Comparison of ENCODE assay signal across 8 cellular contexts in genomic region chr6:57660945-57661344, GRCh38.
A peak's percentile ranks its signal among the peaks of the same experiment; 100 is the strongest.
DNase-seq lines count a peak whose midpoint lies in the region; ATAC-seq, FAIRE-seq and TF ChIP-seq lines count a peak whose summit lies in the region.
"Not testable (repeated sequence)": the region's sequence is repeated elsewhere in the genome, so short reads cannot be mapped to it uniquely, and the experiment has no call there.

No MANE protein-coding gene starts in this region.

- H3K36me3 ChIP-seq in GM12878 (ENCODE audit: control insufficient read depth in 2 of 2, insufficient read depth in 2 of 2, low read length in 1 of 2), result not testable (repeated sequence)

- not testable (repeated sequence) for H3K79me2 ChIP-seq in GM12878 (ENCODE audit: control insufficient read depth, insufficient read depth, low read length)

- ATAC-seq in GM18508 (IDR thresholded peaks at IDR 0.05; ENCODE audit: insufficient read depth, unreplicated experiment) (peak; percentile 80), GM18870 (IDR thresholded peaks at IDR 0.05; ENCODE audit: unreplicated experiment) (peak; percentile 61), GM19452 (IDR thresholded peaks at IDR 0.05; ENCODE audit: unreplicated experiment) (peak; percentile 84), HG02759 (IDR thresholded peaks at IDR 0.05; ENCODE audit: unreplicated experiment) (peak; percentile 85), HG03060 (IDR thresholded peaks at IDR 0.05; ENCODE audit: low read depth, unreplicated experiment) (peak; percentile 71), HG03159 (IDR thresholded peaks at IDR 0.05; ENCODE audit: unreplicated experiment) (peak; percentile 68), HG03432 (IDR thresholded peaks at IDR 0.05; ENCODE audit: unreplicated experiment) (peak; percentile 75), GM12878 (0 out of 3 replicates have a peak, but pooled peaks have one; percentile 28)

- RAD21 ChIA-PET in GM12878 (lab: Charles Lee; ENCODE audit: unreplicated experiment), result not testable (repeated sequence)

- in situ Hi-C loops in GM12878 (cut with MboI), result not testable (repeated sequence)

- not testable (repeated sequence) for TF ChIP-seq POLR2A in GM12878 (IDR thresholded peaks at IDR 0.05; ENCODE audit: low read depth, low read length)

- BruUV-seq in GM12878 (replicated peaks; lab: Mats Ljungman, UMichigan), result not testable (repeated sequence)

- SMC1A ChIA-PET in GM12878 (lab: Charles Lee; ENCODE audit: uncharacterized antibody, unreplicated experiment), result not testable (repeated sequence)

- H3K4me2 ChIP-seq in GM12878 (ENCODE audit: control insufficient read depth, insufficient read depth), result not testable (repeated sequence)

- H2AFZ ChIP-seq in GM12878 (ENCODE audit: control insufficient read depth, low read depth, low read length), result not testable (repeated sequence)

- WGBS in GM12878 (ENCODE audit: insufficient coverage, insufficient replicate concordance, low lambda C conversion rate, missing lambda C conversion rate), result 0% methylated on average over 1 of the region's 1 CpG

- POLR2A ChIA-PET in GM12878 (lab: Charles Lee), result not testable (repeated sequence)

- not testable (repeated sequence) for FAIRE-seq in GM12878 (lab: Jason Lieb, UNC)

- not testable (repeated sequence) for H3K27me3 ChIP-seq in GM12878 (replicated peaks in 1 of 2; ENCODE audit: control insufficient read depth in 2 of 2, insufficient read depth in 2 of 2, low read length in 1 of 2)

- not testable (repeated sequence) for H4K20me1 ChIP-seq in GM12878 (ENCODE audit: control insufficient read depth, insufficient read depth)

- not testable (repeated sequence) for TF ChIP-seq RAD21 in GM12878 (IDR thresholded peaks at IDR 0.05; ENCODE audit: insufficient read depth, low read depth, low read length)

- not testable (repeated sequence) for H3K9me3 ChIP-seq in GM12878 (replicated peaks; ENCODE audit: control insufficient read depth, insufficient read depth, low read length)

- TF ChIP-seq EP300 in GM12878 (IDR thresholded peaks at IDR 0.05; ENCODE audit: borderline replicate concordance in 1 of 2, control insufficient read depth in 1 of 2, low read depth in 2 of 2, low read length in 2 of 2), result not testable (repeated sequence)

- CTCF ChIA-PET in GM12878 (lab: Yijun Ruan, JAX), result not testable (repeated sequence)

- not testable (repeated sequence) for H3K9ac ChIP-seq in GM12878 (ENCODE audit: control insufficient read depth, insufficient read depth, low read length)

- intact Hi-C loops in GM12878 (cut with micrococcal nuclease; ENCODE audit: unreplicated experiment), result not testable (repeated sequence)

- H3K4me1 ChIP-seq in GM12878 (ENCODE audit: control insufficient read depth, insufficient read depth, low read length), result not testable (repeated sequence)

- DNase-seq in GM12878 (ENCODE audit: low read depth, low spot score), result not testable (repeated sequence)

- not testable (repeated sequence) for H3K4me3 ChIP-seq in GM12878

- TF ChIP-seq CTCF in GM12878 (IDR thresholded peaks at IDR 0.05 in 2 of 3, conservative IDR thresholded peaks at IDR 0.05 in 1 of 3; ENCODE audit: control insufficient read depth in 2 of 3, extremely low read depth in 1 of 3, insufficient read depth in 1 of 3, low read depth in 3 of 3, low read length in 3 of 3), result not testable (repeated sequence)

- H3K27ac ChIP-seq in GM12878 (ENCODE audit: control insufficient read depth, insufficient read depth), result not testable (repeated sequence)

Comparison
In these comparisons a context has a peak if more than half of its experiments do, and no peak if none do; other contexts are left out.
1. ATAC-seq: peak in every context shown above with its lines; median percentile 85 in HG02759; 84 in GM19452; 80 in GM18508; 75 in HG03432; 71 in HG03060; 68 in HG03159; 61 in GM18870; 28 in GM12878.